ENCODE assay signal across 24 cellular contexts in genomic region chr6:18613511-18613910, GRCh38.
"Had no signal": no experiment of that assay in that cellular context is flagged by ENCODE, and none has a peak within 500 bp of the region (broad histone marks: within the 10 kb centered on the region; RNA-seq: fewer than 3 reads in every experiment).

No MANE protein-coding gene starts in this region.

- H3K36me3 Mint-ChIP-seq: natural killer cell treated with Interleukin-12 subunit alpha and Interleukin-12 subunit beta and Interleukin-15 and Interleukin-18, amount 100 ng/mL, for 72 hours; stimulated activated effector memory CD8-positive, alpha-beta T cell treated with anti-CD3 and anti-CD28 coated beads, Interleukin-12 subunit alpha, Interleukin-12 subunit beta, amount 100 ng/mL, for 72 hours; type B pancreatic cell had no signal

- H3K4me1 Mint-ChIP-seq: endodermal cell; stimulated activated effector memory CD8-positive, alpha-beta T cell treated with anti-CD3 and anti-CD28 coated beads, Interleukin-12 subunit alpha, Interleukin-12 subunit beta, amount 100 ng/mL, for 72 hours had no signal

- H3K4me3 Mint-ChIP-seq: endodermal cell; natural killer cell treated with Interleukin-12 subunit alpha and Interleukin-12 subunit beta and Interleukin-15 and Interleukin-18, amount 100 ng/mL, for 72 hours; stimulated activated effector memory CD8-positive, alpha-beta T cell treated with anti-CD3 and anti-CD28 coated beads, Interleukin-12 subunit alpha, Interleukin-12 subunit beta, amount 100 ng/mL, for 72 hours; type B pancreatic cell had no signal

- H3K9me3 ChIP-seq: neutrophil, psoas muscle, right lobe of liver, suprapubic skin, thyroid gland had no signal

- DNase-seq: dermis blood vessel endothelial cell; effector CD4-positive, alpha-beta T cell; endodermal cell; heart left ventricle; hippocampal formation; left colon; left ventricle myocardium superior; mesenchymal stem cell; midbrain; psoas muscle; retina; right lobe of liver; stimulated activated CD4-positive, alpha-beta T cell treated with anti-CD3 and anti-CD28 coated beads, Interleukin-4, amount 100 ng/mL, for 1 hour; stimulated activated CD8-positive, alpha-beta memory T cell treated with anti-CD3 and anti-CD28 coated beads, Interleukin-4, amount 100 ng/mL, for 48 hours; stimulated activated naive CD8-positive, alpha-beta T cell treated with anti-CD3 and anti-CD28 coated beads, Interleukin-15, Interleukin-2, amounts not matched to agents 100 U/mL and 50 U/mL, for 24 hours; thyroid gland had no signal

- H3K27ac Mint-ChIP-seq: endodermal cell; natural killer cell treated with Interleukin-12 subunit alpha and Interleukin-12 subunit beta and Interleukin-15 and Interleukin-18, amount 100 ng/mL, for 72 hours; stimulated activated effector memory CD8-positive, alpha-beta T cell treated with anti-CD3 and anti-CD28 coated beads, Interleukin-12 subunit alpha, Interleukin-12 subunit beta, amount 100 ng/mL, for 72 hours; type B pancreatic cell had no signal

- H3K4me3 ChIP-seq: heart left ventricle, lung, psoas muscle, right lobe of liver, suprapubic skin, thyroid gland had no signal

- H3K36me3 ChIP-seq: heart left ventricle, neutrophil, right lobe of liver, suprapubic skin, thyroid gland had no signal

- H3K27me3 ChIP-seq: heart left ventricle, right lobe of liver, suprapubic skin, thyroid gland had no signal

- FAIRE-seq: frontal cortex, urothelium cell line had no signal

- H3K27ac ChIP-seq: heart left ventricle, neutrophil, psoas muscle, right lobe of liver, suprapubic skin, thyroid gland had no signal

- H3K4me1 ChIP-seq: heart left ventricle, psoas muscle, suprapubic skin, thyroid gland had no signal
